ENCODE assay signal across 1 cellular context in the genomic region with DNA sequence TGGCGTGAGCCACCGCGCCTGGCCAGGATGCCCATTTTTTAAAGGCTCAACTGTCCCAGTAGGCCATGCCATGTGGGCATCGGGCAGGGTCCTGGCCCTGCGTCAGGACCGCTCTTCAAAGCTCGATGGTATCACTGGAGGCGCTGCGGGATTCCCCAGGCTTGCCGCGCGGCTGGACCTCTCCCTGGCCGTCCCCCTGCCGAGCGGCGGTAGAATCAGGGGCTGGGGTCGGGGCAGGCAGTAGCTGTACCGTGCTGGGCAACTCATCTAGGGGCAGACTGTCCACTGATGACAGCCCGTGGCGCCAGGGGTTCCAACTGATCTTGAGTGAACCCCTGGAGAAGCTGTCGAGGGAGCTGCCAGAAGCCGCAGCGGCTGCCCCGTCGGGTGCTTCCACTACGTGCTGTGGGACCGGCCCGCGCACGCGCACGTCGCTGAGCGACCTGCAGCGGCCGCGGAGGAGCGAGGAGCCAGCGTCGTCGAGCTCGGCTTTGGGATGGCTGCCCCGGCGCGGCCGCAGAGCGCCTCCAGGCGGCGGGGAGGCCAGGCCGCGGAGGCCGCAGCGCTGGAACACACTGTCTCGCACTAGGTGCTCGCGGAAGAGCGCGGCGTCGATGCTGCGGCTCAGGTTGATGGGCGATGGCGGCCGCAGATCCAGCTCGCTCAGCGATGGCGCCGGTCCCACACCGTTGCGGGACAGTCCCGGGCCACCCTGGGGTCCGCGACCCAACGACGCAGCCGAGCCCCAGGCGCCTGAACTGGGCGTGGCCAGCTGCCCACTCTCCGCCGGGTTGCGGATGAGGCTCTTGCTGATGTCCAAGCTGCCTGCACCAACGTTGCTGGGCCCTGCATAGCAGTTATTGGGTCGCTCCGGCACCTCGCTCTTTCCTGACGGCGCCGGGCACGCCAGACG.
TF ChIP-seq lines count a peak whose summit lies in the region.

No MANE protein-coding gene starts in this region.

TF ChIP-seq in HepG2, 621 proteins besides CTCF, POLR2A, EP300 and RAD21 (continued from another document):
- TF ChIP-seq, protein P1, sequence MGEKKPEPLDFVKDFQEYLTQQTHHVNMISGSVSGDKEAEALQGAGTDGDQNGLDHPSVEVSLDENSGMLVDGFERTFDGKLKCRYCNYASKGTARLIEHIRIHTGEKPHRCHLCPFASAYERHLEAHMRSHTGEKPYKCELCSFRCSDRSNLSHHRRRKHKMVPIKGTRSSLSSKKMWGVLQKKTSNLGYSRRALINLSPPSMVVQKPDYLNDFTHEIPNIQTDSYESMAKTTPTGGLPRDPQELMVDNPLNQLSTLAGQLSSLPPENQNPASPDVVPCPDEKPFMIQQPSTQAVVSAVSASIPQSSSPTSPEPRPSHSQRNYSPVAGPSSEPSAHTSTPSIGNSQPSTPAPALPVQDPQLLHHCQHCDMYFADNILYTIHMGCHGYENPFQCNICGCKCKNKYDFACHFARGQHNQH (CRISPR knock-in tag; IDR thresholded peaks at IDR 0.05): peak; percentile 72
- 0 out of 2 replicates have a peak, but pooled peaks have one; percentile 40 for TF ChIP-seq ZNF674 (CRISPR knock-in tag; IDR thresholded peaks at IDR 0.05; ENCODE audit: low read depth)
- TF ChIP-seq, protein P2, sequence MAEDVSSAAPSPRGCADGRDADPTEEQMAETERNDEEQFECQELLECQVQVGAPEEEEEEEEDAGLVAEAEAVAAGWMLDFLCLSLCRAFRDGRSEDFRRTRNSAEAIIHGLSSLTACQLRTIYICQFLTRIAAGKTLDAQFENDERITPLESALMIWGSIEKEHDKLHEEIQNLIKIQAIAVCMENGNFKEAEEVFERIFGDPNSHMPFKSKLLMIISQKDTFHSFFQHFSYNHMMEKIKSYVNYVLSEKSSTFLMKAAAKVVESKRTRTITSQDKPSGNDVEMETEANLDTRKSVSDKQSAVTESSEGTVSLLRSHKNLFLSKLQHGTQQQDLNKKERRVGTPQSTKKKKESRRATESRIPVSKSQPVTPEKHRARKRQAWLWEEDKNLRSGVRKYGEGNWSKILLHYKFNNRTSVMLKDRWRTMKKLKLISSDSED (CRISPR knock-in tag; IDR thresholded peaks at IDR 0.05): peak; percentile 56; the same call in 1 of the 2 replicates
- peak; percentile 58 for TF ChIP-seq TBX2 (CRISPR knock-in tag; IDR thresholded peaks at IDR 0.05; ENCODE audit: borderline replicate concordance)
- peak; percentile 38; the same call in 1 of the 2 replicates for TF ChIP-seq ZNF335 (CRISPR knock-in tag; IDR thresholded peaks at IDR 0.05)
- TF ChIP-seq NAIF1 (CRISPR knock-in tag; IDR thresholded peaks at IDR 0.05; ENCODE audit: borderline replicate concordance): peak; percentile 36; the same call in 1 of the 2 replicates
- TF ChIP-seq, protein P3, sequence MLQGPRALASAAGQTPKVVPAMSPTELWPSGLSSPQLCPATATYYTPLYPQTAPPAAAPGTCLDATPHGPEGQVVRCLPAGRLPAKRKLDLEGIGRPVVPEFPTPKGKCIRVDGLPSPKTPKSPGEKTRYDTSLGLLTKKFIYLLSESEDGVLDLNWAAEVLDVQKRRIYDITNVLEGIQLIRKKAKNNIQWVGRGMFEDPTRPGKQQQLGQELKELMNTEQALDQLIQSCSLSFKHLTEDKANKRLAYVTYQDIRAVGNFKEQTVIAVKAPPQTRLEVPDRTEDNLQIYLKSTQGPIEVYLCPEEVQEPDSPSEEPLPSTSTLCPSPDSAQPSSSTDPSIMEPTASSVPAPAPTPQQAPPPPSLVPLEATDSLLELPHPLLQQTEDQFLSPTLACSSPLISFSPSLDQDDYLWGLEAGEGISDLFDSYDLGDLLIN (CRISPR knock-in tag; IDR thresholded peaks at IDR 0.05; ENCODE audit: borderline replicate concordance): 0 out of 2 replicates have a peak, but pooled peaks have one; percentile 70
- 0 out of 2 replicates have a peak, but pooled peaks have one; percentile 20 for TF ChIP-seq ZNF747 (CRISPR knock-in tag; IDR thresholded peaks at IDR 0.05; ENCODE audit: borderline replicate concordance)
- TF ChIP-seq, protein P4, sequence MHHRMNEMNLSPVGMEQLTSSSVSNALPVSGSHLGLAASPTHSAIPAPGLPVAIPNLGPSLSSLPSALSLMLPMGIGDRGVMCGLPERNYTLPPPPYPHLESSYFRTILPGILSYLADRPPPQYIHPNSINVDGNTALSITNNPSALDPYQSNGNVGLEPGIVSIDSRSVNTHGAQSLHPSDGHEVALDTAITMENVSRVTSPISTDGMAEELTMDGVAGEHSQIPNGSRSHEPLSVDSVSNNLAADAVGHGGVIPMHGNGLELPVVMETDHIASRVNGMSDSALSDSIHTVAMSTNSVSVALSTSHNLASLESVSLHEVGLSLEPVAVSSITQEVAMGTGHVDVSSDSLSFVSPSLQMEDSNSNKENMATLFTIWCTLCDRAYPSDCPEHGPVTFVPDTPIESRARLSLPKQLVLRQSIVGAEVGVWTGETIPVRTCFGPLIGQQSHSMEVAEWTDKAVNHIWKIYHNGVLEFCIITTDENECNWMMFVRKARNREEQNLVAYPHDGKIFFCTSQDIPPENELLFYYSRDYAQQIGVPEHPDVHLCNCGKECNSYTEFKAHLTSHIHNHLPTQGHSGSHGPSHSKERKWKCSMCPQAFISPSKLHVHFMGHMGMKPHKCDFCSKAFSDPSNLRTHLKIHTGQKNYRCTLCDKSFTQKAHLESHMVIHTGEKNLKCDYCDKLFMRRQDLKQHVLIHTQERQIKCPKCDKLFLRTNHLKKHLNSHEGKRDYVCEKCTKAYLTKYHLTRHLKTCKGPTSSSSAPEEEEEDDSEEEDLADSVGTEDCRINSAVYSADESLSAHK (CRISPR knock-in tag; IDR thresholded peaks at IDR 0.05; ENCODE audit: borderline replicate concordance): no peak; the same call in 1 of the 2 replicates
- peak; percentile 56 for TF ChIP-seq HDAC1 (CRISPR knock-in tag; IDR thresholded peaks at IDR 0.05)
- TF ChIP-seq CCDC6 (CRISPR knock-in tag; IDR thresholded peaks at IDR 0.05): peak; percentile 90
- TF ChIP-seq ERF (CRISPR knock-in tag; IDR thresholded peaks at IDR 0.05): peak; percentile 86
- TF ChIP-seq ZNF766 (CRISPR knock-in tag; IDR thresholded peaks at IDR 0.05; ENCODE audit: borderline replicate concordance): peak; percentile 25; the same call in 1 of the 2 replicates
- TF ChIP-seq, protein P5, sequence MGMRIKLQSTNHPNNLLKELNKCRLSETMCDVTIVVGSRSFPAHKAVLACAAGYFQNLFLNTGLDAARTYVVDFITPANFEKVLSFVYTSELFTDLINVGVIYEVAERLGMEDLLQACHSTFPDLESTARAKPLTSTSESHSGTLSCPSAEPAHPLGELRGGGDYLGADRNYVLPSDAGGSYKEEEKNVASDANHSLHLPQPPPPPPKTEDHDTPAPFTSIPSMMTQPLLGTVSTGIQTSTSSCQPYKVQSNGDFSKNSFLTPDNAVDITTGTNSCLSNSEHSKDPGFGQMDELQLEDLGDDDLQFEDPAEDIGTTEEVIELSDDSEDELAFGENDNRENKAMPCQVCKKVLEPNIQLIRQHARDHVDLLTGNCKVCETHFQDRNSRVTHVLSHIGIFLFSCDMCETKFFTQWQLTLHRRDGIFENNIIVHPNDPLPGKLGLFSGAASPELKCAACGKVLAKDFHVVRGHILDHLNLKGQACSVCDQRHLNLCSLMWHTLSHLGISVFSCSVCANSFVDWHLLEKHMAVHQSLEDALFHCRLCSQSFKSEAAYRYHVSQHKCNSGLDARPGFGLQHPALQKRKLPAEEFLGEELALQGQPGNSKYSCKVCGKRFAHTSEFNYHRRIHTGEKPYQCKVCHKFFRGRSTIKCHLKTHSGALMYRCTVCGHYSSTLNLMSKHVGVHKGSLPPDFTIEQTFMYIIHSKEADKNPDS (CRISPR knock-in tag; IDR thresholded peaks at IDR 0.05): peak; percentile 36; the same call in 1 of the 2 replicates
- TF ChIP-seq, protein P6, sequence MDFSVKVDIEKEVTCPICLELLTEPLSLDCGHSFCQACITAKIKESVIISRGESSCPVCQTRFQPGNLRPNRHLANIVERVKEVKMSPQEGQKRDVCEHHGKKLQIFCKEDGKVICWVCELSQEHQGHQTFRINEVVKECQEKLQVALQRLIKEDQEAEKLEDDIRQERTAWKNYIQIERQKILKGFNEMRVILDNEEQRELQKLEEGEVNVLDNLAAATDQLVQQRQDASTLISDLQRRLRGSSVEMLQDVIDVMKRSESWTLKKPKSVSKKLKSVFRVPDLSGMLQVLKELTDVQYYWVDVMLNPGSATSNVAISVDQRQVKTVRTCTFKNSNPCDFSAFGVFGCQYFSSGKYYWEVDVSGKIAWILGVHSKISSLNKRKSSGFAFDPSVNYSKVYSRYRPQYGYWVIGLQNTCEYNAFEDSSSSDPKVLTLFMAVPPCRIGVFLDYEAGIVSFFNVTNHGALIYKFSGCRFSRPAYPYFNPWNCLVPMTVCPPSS (IDR thresholded peaks at IDR 0.05): no peak
- TF ChIP-seq SETDB1 (CRISPR knock-in tag; IDR thresholded peaks at IDR 0.05; ENCODE audit: borderline replicate concordance): no peak
- TF ChIP-seq, protein P7, sequence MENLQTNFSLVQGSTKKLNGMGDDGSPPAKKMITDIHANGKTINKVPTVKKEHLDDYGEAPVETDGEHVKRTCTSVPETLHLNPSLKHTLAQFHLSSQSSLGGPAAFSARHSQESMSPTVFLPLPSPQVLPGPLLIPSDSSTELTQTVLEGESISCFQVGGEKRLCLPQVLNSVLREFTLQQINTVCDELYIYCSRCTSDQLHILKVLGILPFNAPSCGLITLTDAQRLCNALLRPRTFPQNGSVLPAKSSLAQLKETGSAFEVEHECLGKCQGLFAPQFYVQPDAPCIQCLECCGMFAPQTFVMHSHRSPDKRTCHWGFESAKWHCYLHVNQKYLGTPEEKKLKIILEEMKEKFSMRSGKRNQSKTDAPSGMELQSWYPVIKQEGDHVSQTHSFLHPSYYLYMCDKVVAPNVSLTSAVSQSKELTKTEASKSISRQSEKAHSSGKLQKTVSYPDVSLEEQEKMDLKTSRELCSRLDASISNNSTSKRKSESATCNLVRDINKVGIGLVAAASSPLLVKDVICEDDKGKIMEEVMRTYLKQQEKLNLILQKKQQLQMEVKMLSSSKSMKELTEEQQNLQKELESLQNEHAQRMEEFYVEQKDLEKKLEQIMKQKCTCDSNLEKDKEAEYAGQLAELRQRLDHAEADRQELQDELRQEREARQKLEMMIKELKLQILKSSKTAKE (CRISPR knock-in tag; IDR thresholded peaks at IDR 0.05; ENCODE audit: borderline replicate concordance): no peak
